Comparison of ENCODE assay signal across 8 cellular contexts in the genomic region with DNA sequence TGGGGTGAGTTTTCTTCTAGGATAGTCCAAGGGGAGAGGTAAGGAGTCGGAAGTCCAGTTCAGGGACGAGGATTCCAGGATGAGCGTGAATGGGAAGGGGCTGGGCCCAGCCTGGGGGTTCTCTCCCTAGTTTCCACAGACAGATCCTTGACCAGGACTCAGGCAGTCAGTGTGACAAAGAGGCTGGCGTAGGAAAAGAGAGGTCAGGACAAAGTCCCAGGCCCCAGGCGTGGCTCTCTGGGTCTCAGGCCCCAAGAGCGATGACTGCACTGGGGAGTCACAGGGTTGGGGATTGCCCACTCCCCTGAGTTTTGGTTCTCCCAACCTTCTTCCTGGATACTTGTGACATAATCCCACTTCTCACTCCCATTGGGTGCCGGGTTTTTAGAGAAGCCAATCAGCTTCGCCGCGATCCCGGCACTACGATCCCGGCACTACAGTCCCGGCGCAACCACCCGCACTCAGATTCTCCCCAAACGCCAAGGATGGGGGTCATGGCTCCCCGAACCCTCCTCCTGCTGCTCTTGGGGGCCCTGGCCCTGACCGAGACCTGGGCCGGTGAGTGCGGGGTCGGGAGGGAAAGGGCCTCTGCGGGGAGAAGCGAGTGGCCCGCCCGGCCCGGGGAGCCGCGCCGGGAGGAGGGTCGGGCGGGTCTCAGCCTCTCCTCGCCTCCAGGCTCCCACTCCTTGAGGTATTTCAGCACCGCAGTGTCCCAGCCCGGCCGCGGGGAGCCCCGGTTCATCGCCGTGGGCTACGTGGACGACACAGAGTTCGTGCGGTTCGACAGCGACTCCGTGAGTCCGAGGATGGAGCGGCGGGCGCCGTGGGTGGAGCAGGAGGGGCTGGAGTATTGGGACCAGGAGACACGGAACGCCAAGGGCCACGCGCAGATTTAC. TPM values are rescaled to one million over a fixed set of nuclear protein-coding genes. Genes with fewer than 3 reads are reported as not detected.
DNase-seq lines count a peak whose midpoint lies in the region; ATAC-seq, FAIRE-seq and TF ChIP-seq lines count a peak whose summit lies in the region.

No MANE protein-coding gene starts in this region.

- peak overlapping the region; percentile 78 for H3K4me3 ChIP-seq in astrocyte (ENCODE audit: insufficient read depth, low read depth, low read length)

- no peaks in the 10 kb centered on the region for H4K20me1 ChIP-seq in astrocyte (ENCODE audit: insufficient read depth, low read length)

- no peaks in the 10 kb centered on the region for H3K36me3 ChIP-seq in astrocyte (ENCODE audit: insufficient read depth, low read length)

- H3K4me1 Mint-ChIP-seq in T-helper 2 cell treated with Interferon-gamma antibody and Interleukin-4, amounts not matched to agents 5 μg/mL and 100 μg/mL, for 36 hours (ENCODE audit: low read depth), result peaks cover 13% of the 10 kb centered on the region
- H3K4me1 Mint-ChIP-seq in astrocyte (ENCODE audit: low read depth, unreplicated experiment), result peaks cover 11% of the 10 kb centered on the region

- peak overlapping the region; percentile 77 for H3K27ac Mint-ChIP-seq in T-helper 2 cell treated with Interferon-gamma antibody and Interleukin-4, amounts not matched to agents 5 μg/mL and 100 μg/mL, for 36 hours
- peak overlapping the region; percentile 88 for H3K27ac Mint-ChIP-seq in astrocyte (ENCODE audit: unreplicated experiment)

- H3K9ac ChIP-seq in astrocyte (ENCODE audit: low read length), result peak overlapping the region; percentile 85

- peaks cover 13% of the 10 kb centered on the region for H3K4me1 ChIP-seq in astrocyte (ENCODE audit: insufficient read depth, low read length)

- ATAC-seq in GM21737 (IDR thresholded peaks at IDR 0.05; ENCODE audit: unreplicated experiment), result peak; percentile 88

- no peaks in the 10 kb centered on the region for H3K36me3 Mint-ChIP-seq in T-helper 2 cell treated with Interferon-gamma antibody and Interleukin-4, amounts not matched to agents 5 μg/mL and 100 μg/mL, for 36 hours (ENCODE audit: low read depth)
- peaks cover 19% of the 10 kb centered on the region for H3K36me3 Mint-ChIP-seq in astrocyte (ENCODE audit: low read depth, unreplicated experiment)

- DNase-seq in EH (ENCODE audit: low read depth) (peak; percentile 83), LoVo (ENCODE audit: low spot score) (peak; percentile 39), astrocyte (ENCODE audit: low read depth) (peak; percentile 68), hippocampal formation (lab: John Stamatoyannopoulos, UW) (peak; percentile 71 to 79), renal cortical epithelial cell (ENCODE audit: low read depth) (peak; percentile 72), KBM-7 (no peak)
- DNase-seq in T-helper 2 cell treated with Interferon-gamma antibody and Interleukin-4, amounts not matched to agents 5 μg/mL and 100 μg/mL, for 36 hours (ENCODE audit: low spot score), result peak; percentile 58

- no peaks in the 10 kb centered on the region for H3K79me2 ChIP-seq in astrocyte (ENCODE audit: insufficient read depth, low read length)

- in situ Hi-C loops in KBM-7 (cut with MboI; ENCODE audit: low pct_unique_long_range_greater_than_20kb, low sequenced_read_pairs), result no loop called here

- H3K9me3 Mint-ChIP-seq in T-helper 2 cell treated with Interferon-gamma antibody and Interleukin-4, amounts not matched to agents 5 μg/mL and 100 μg/mL, for 36 hours, result no peaks in the 10 kb centered on the region
- peaks cover 3% of the 10 kb centered on the region for H3K9me3 Mint-ChIP-seq in astrocyte (ENCODE audit: unreplicated experiment)

- H3K4me3 Mint-ChIP-seq in T-helper 2 cell treated with Interferon-gamma antibody and Interleukin-4, amounts not matched to agents 5 μg/mL and 100 μg/mL, for 36 hours, result peak overlapping the region; percentile 80
- H3K4me3 Mint-ChIP-seq in astrocyte (ENCODE audit: unreplicated experiment), result peak overlapping the region; percentile 92

- FAIRE-seq in astrocyte (lab: Jason Lieb, UNC), result no peak

- peak overlapping the region; percentile 92 for H3K4me2 ChIP-seq in astrocyte (ENCODE audit: low read length)

- H3K9me3 ChIP-seq in astrocyte (ENCODE audit: insufficient read depth, low read depth, low read length), result no peaks in the 10 kb centered on the region

- H3K27me3 Mint-ChIP-seq in T-helper 2 cell treated with Interferon-gamma antibody and Interleukin-4, amounts not matched to agents 5 μg/mL and 100 μg/mL, for 36 hours (ENCODE audit: low read depth), result peaks cover 36% of the 10 kb centered on the region
- peaks cover 8% of the 10 kb centered on the region for H3K27me3 Mint-ChIP-seq in astrocyte (ENCODE audit: low read depth, unreplicated experiment)

- H3K27ac ChIP-seq in astrocyte (ENCODE audit: low read depth, low read length), result peak overlapping the region; percentile 66

- H2AFZ ChIP-seq in astrocyte (ENCODE audit: low read depth, low read length), result peak overlapping the region; percentile 91

- H3K27me3 ChIP-seq in astrocyte (ENCODE audit: insufficient read depth, low read length), result no peaks in the 10 kb centered on the region

- TF ChIP-seq CTCF in astrocyte (IDR thresholded peaks at IDR 0.05; ENCODE audit: insufficient read depth, low read depth, low read length), result no peak

RNA-seq across cellular contexts. Expression of a gene that starts 46.2 kb away (rescaled TPM):
- total RNA-seq in astrocyte (51.7 and 52.8 TPM in 2 replicates), renal cortical epithelial cell (23.4 and 45.6 TPM in 2 replicates)
